ENCODE assay signal across 9 cellular contexts in genomic region chr1:2240251-2241156, GRCh38. TPM values are rescaled to one million over a fixed set of nuclear protein-coding genes. Genes with fewer than 3 reads are reported as not detected.
DNase-seq lines count a peak whose midpoint lies in the region; ATAC-seq and TF ChIP-seq lines count a peak whose summit lies in the region.
"Had no signal": no experiment of that assay in that cellular context is flagged by ENCODE, and none has a peak within 500 bp of the region (broad histone marks: within the 10 kb centered on the region; RNA-seq: fewer than 3 reads in every experiment).

No MANE protein-coding gene starts in this region.

- no peak overlapping the region for H4K8ac ChIP-seq in IMR-90 (ENCODE audit: low read depth in 2 of 2, low read length in 2 of 2)

- no peak overlapping the region for H3K14ac ChIP-seq in IMR-90 (replicated peaks; ENCODE audit: low read depth, low read length)

- no peak for TF ChIP-seq POLR2A in IMR-90 (IDR thresholded peaks at IDR 0.05; ENCODE audit: low read depth, low read length)

- H2AK5ac ChIP-seq in IMR-90 (ENCODE audit: low read depth, low read length), result peak overlapping the region; percentile 30; the same call in 1 of the 2 replicates

- H2AK9ac ChIP-seq in IMR-90 (replicated peaks; ENCODE audit: low read depth, low read length, poor library complexity), result peak overlapping the region; percentile 0

- H3K4me3 ChIP-seq in IMR-90 (ENCODE audit: insufficient read depth, low read depth, low read length), result no peak overlapping the region
- peak overlapping the region in 1 of 3 donors; percentile 13 for H3K4me3 ChIP-seq in skeletal muscle tissue (ENCODE audit: low read length in 3 of 3)
- H3K4me3 ChIP-seq: PC-9 had no signal

- ATAC-seq in IMR-90 (ENCODE audit: low read depth), result peak; percentile 40
- no peak for ATAC-seq in GM21423 (IDR thresholded peaks at IDR 0.05; ENCODE audit: unreplicated experiment)
- no peak for ATAC-seq in HG02642 (IDR thresholded peaks at IDR 0.05; ENCODE audit: poor library complexity, unreplicated experiment)
- ATAC-seq in GM18870 (IDR thresholded peaks at IDR 0.05; ENCODE audit: unreplicated experiment), result no peak

- no peak overlapping the region for H3K18ac ChIP-seq in IMR-90 (ENCODE audit: low read depth, low read length)

- H3K27me3 ChIP-seq in IMR-90 (ENCODE audit: control insufficient read depth, insufficient read depth, low read length) (no peaks in the 10 kb centered on the region), skeletal muscle tissue (ENCODE audit: control insufficient read depth in 3 of 3, insufficient read depth in 3 of 3, low read length in 3 of 3) (no peaks in the 10 kb centered on the region)

- peaks cover 0 to 64% of the 10 kb centered on the region in 2 experiments; a peak in 2 of 4 replicates for H3K79me1 ChIP-seq in IMR-90 (ENCODE audit: low read depth in 1 of 2, low read length in 2 of 2)

- H4K20me1 ChIP-seq in IMR-90 (ENCODE audit: insufficient read depth, low read length), result peaks cover 99% of the 10 kb centered on the region

- H3K56ac ChIP-seq in IMR-90 (ENCODE audit: extremely low read depth, insufficient read depth, low read length), result no peak overlapping the region

- no peak overlapping the region for H2BK5ac ChIP-seq in IMR-90 (ENCODE audit: low read depth, low read length, poor library complexity, severe bottlenecking)

- H4K5ac ChIP-seq in IMR-90 (ENCODE audit: low read depth, low read length), result no peak overlapping the region

- DNase-seq in IMR-90 (peak; percentile 29), amygdala (lab: John Stamatoyannopoulos, UW) (peak in 37 of 56 donors; percentile 27 to 75 (median 55)), hypothalamus (lab: John Stamatoyannopoulos, UW) (peak in 40 of 51 donors; percentile 22 to 86 (median 60)), NOMO-1 treated with DMSO at 0.1 percent for 48 hours (lab: John Stamatoyannopoulos, UW; ENCODE audit: unreplicated experiment) (no peak)

- no peak overlapping the region for H4K91ac ChIP-seq in IMR-90 (ENCODE audit: insufficient read depth, low read depth, low read length)

- dilution Hi-C loops in IMR-90 (cut with HindIII; ENCODE audit: low sequenced_read_pairs, unreplicated experiment), result no loop called here

- H2BK20ac ChIP-seq in IMR-90 (ENCODE audit: low read depth, low read length), result no peak overlapping the region

- POLR2A ChIA-PET in IMR-90 (lab: Charles Lee; ENCODE audit: unreplicated experiment), result no interaction called here

- H3K4ac ChIP-seq in IMR-90 (ENCODE audit: low read depth, low read length), result no peak overlapping the region

- H2BK15ac ChIP-seq in IMR-90 (ENCODE audit: low read depth, low read length), result no peak overlapping the region

- in situ Hi-C loops in IMR-90 (cut with MboI; ENCODE audit: low sequenced_read_pairs), result no loop called here

- H3K9me1 ChIP-seq in IMR-90 (ENCODE audit: insufficient read depth, low read length), result peaks cover 45% of the 10 kb centered on the region

- no peak overlapping the region for H3K9ac ChIP-seq in IMR-90 (ENCODE audit: low read depth, low read length)
- H3K9ac ChIP-seq in skeletal muscle tissue (ENCODE audit: low read depth in 1 of 3, low read length in 3 of 3), result peak overlapping the region in 2 of 3 donors; percentile 38 to 50

- no TSS peak for BruUV-seq in IMR-90 (replicated peaks; lab: Mats Ljungman, UMichigan)

- H3K4me2 ChIP-seq in IMR-90 (ENCODE audit: low read depth, low read length), result no peak overlapping the region
- H3K4me2 ChIP-seq: PC-9 had no signal

- no peak for TF ChIP-seq RAD21 in IMR-90 (IDR thresholded peaks at IDR 0.05; ENCODE audit: low read length)

- CTCF ChIA-PET in IMR-90 (lab: Yijun Ruan, JAX), result interaction anchor here (0.7 kb wide), 1 partner anchor 38 kb away, joined by 5 read pairs; no protein-coding TSS in a partner anchor

- H3K27ac ChIP-seq in IMR-90 (ENCODE audit: insufficient read depth, low read length) (no peak overlapping the region), skeletal muscle tissue (ENCODE audit: low read depth, low read length) (peak overlapping the region; percentile 44)
- H3K27ac ChIP-seq: PC-9 had no signal

- intact Hi-C loops in IMR-90 (cut with micrococcal nuclease), result no loop called here

- WGBS in IMR-90 (ENCODE audit: extremely low coverage in 2 of 2, insufficient read length in 1 of 2), 2 experiments, result 80% methylated on average over 9 of the region's 30 CpGs; no CpG with 5 or more reads in 1 of the 2 experiments

- H3K36me3 ChIP-seq in IMR-90 (ENCODE audit: control insufficient read depth, insufficient read depth, low read length) (peaks cover 18% of the 10 kb centered on the region; the same call in 1 of the 2 replicates), skeletal muscle tissue (ENCODE audit: control insufficient read depth in 3 of 3, insufficient read depth in 3 of 3, low read length in 3 of 3) (peaks cover 0 to 3% (median 0%) of the 10 kb centered on the region in 3 donors)

- H2BK120ac ChIP-seq in IMR-90 (ENCODE audit: low read depth, low read length), result no peak overlapping the region

- no peak for TF ChIP-seq CTCF in IMR-90 (conservative IDR thresholded peaks at IDR 0.05; ENCODE audit: low read depth, low read length)

- H2AFZ ChIP-seq in IMR-90 (replicated peaks; ENCODE audit: low read length, poor library complexity), result no peak overlapping the region
- H2AFZ ChIP-seq: PC-9 had no signal

- no peak overlapping the region for H3K23ac ChIP-seq in IMR-90 (ENCODE audit: low read depth, low read length)

- peaks cover 43% of the 10 kb centered on the region for H3K4me1 ChIP-seq in IMR-90 (ENCODE audit: control insufficient read depth, insufficient read depth, low read length)
- H3K4me1 ChIP-seq in skeletal muscle tissue (ENCODE audit: control insufficient read depth in 3 of 3, insufficient read depth in 3 of 3, low read length in 3 of 3), result peaks cover 60 to 77% (median 67%) of the 10 kb centered on the region in 3 donors

- H3K9me3 ChIP-seq in IMR-90 (ENCODE audit: control insufficient read depth, insufficient read depth, low read length), result no peaks in the 10 kb centered on the region
- no peaks in the 10 kb centered on the region for H3K9me3 ChIP-seq in skeletal muscle tissue (ENCODE audit: control insufficient read depth in 3 of 3, low read length in 3 of 3)

TF ChIP-seq in IMR-90, 13 proteins besides CTCF, POLR2A, EP300 and RAD21:
- TF ChIP-seq MAZ (IDR thresholded peaks at IDR 0.05; ENCODE audit: borderline replicate concordance, low read depth, low read length), result peak; percentile 17; the same call in 1 of the 2 replicates
- no peak for TF ChIP-seq SMC3 (IDR thresholded peaks at IDR 0.05; ENCODE audit: low read depth, low read length)

RNA-seq across cellular contexts. Expression of gene SKI, which starts 12.4 kb away (rescaled TPM):
- total RNA-seq in IMR-90 (2012; rRNA removed) (2.3 and 3.9 TPM in 2 replicates), skeletal muscle tissue (19.3 TPM)
- 20.1 and 20.8 TPM in 2 replicates for polyA plus RNA-seq in IMR-90 (2012; rRNA removed)
- 13.7 and 20.7 TPM in 2 replicates for polyA plus RNA-seq in IMR-90 (2012; cell fraction: cytosol; rRNA removed)
- 42.1 and 52.9 TPM in 2 replicates for polyA plus RNA-seq in IMR-90 (2012; cell fraction: nucleus; rRNA removed; ENCODE audit: low replicate concordance)

RNA-seq across cellular contexts. Expression of gene FAAP20, which starts 45.9 kb away (rescaled TPM):
- total RNA-seq in IMR-90 (2012; rRNA removed) (6.5 and 7.5 TPM in 2 replicates), skeletal muscle tissue (13.0 TPM)
- polyA plus RNA-seq in IMR-90 (2012; rRNA removed), result 31.5 and 36.8 TPM in 2 replicates
- polyA plus RNA-seq in IMR-90 (2012; cell fraction: cytosol; rRNA removed), result 58.8 and 75.0 TPM in 2 replicates
- polyA plus RNA-seq in IMR-90 (2012; cell fraction: nucleus; rRNA removed; ENCODE audit: low replicate concordance), result 59.9 and 123 TPM in 2 replicates
